In the genomic region with DNA sequence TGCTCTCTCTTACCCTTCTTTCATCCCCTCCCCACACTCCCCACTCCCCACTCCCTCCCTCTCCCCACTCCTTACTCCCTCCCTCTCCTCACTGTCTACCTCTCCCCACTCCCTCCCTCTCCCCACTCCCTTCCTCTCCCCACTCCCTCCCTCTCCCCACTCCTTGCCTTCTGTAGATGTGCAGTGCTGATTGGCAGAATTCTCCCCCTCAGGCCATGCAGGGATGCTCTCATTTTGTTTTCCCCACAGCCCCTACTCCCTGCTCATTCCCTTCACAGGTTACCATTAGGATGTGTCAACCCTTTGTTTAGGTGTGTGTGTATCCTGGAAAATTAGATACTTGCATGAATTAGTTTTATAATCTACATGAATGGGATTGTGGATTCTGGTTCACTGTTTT, we compare ENCODE assay signal across 16 cellular contexts.
A peak's percentile ranks its signal among the peaks of the same experiment; 100 is the strongest.
DNase-seq lines count a peak whose midpoint lies in the region; ATAC-seq and TF ChIP-seq lines count a peak whose summit lies in the region.
"Had no signal": no experiment of that assay in that cellular context is flagged by ENCODE, and none has a peak within 500 bp of the region (broad histone marks: within the 10 kb centered on the region; RNA-seq: fewer than 3 reads in every experiment).

No MANE protein-coding gene starts in this region.

- H3K4me3 Mint-ChIP-seq in T-helper 17 cell = no peak overlapping the region
- H3K4me3 Mint-ChIP-seq in effector memory CD8-positive, alpha-beta T cell = no peak overlapping the region
- no peak overlapping the region for H3K4me3 Mint-ChIP-seq in stimulated activated memory B cell treated with anti-CD40 and anti-IgM and Interleukin-4, amounts not matched to agents 10 μg/mL and 1 μg/mL and 100 μg/mL, for 72 hours
- H3K4me3 Mint-ChIP-seq in activated CD8-positive, alpha-beta T cell treated with anti-CD3 and anti-CD28 coated beads, Interleukin-2, amount 10 ng/mL, durations not matched to agents 7 days and 5 days = no peak overlapping the region
- H3K4me3 Mint-ChIP-seq: CD4-positive, CD25-positive, alpha-beta regulatory T cell had no signal

- intact Hi-C loops in left ventricle myocardium inferior (cut with micrococcal nuclease) = no loop called here
- intact Hi-C loops in Right ventricle myocardium superior (cut with DNase I) = no loop called here

- peaks cover 83% of the 10 kb centered on the region for H3K4me1 ChIP-seq in left ventricle myocardium inferior

- no peaks in the 10 kb centered on the region for H3K27me3 Mint-ChIP-seq in T-helper 17 cell
- H3K27me3 Mint-ChIP-seq in effector memory CD8-positive, alpha-beta T cell = no peaks in the 10 kb centered on the region
- H3K27me3 Mint-ChIP-seq in stimulated activated memory B cell treated with anti-CD40 and anti-IgM and Interleukin-4, amounts not matched to agents 10 μg/mL and 1 μg/mL and 100 μg/mL, for 72 hours = no peaks in the 10 kb centered on the region
- H3K27me3 Mint-ChIP-seq in activated CD8-positive, alpha-beta T cell treated with anti-CD3 and anti-CD28 coated beads, Interleukin-2, amount 10 ng/mL, durations not matched to agents 7 days and 5 days (ENCODE audit: low read depth) = peaks cover under 1% of the 10 kb centered on the region

- DNase-seq in left ventricle myocardium inferior = no peak
- no peak for DNase-seq in Right ventricle myocardium superior
- DNase-seq in T-helper 17 cell = no peak
- no peak for DNase-seq in effector memory CD8-positive, alpha-beta T cell
- DNase-seq in activated CD4-positive, CD25-positive, alpha-beta regulatory T cell (lab: John Stamatoyannopoulos, UW) = no peak
- no peak for DNase-seq in activated CD8-positive, alpha-beta T cell treated with anti-CD3 and anti-CD28 coated beads, Interleukin-2, amount 10 ng/mL, durations not matched to agents 7 days and 5 days
- DNase-seq: ACHN; Calu3; CD4-positive, CD25-positive, alpha-beta regulatory T cell; DMS 273 treated with DMSO at 0.1 percent for 48 hours; GM23248; H7 had no signal

- no peaks in the 10 kb centered on the region for H3K9me3 Mint-ChIP-seq in effector memory CD8-positive, alpha-beta T cell
- H3K9me3 Mint-ChIP-seq in stimulated activated memory B cell treated with anti-CD40 and anti-IgM and Interleukin-4, amounts not matched to agents 10 μg/mL and 1 μg/mL and 100 μg/mL, for 72 hours = no peaks in the 10 kb centered on the region
- H3K9me3 Mint-ChIP-seq in activated CD8-positive, alpha-beta T cell treated with anti-CD3 and anti-CD28 coated beads, Interleukin-2, amount 10 ng/mL, durations not matched to agents 7 days and 5 days (ENCODE audit: insufficient read depth) = no peaks in the 10 kb centered on the region
- H3K9me3 Mint-ChIP-seq: CD4-positive, CD25-positive, alpha-beta regulatory T cell had no signal

- H3K4me1 Mint-ChIP-seq in T-helper 17 cell = peaks cover 23% of the 10 kb centered on the region
- H3K4me1 Mint-ChIP-seq in effector memory CD8-positive, alpha-beta T cell (ENCODE audit: low read depth in 2 of 2) = peaks cover 7 to 12% of the 10 kb centered on the region in 2 donors
- H3K4me1 Mint-ChIP-seq in stimulated activated memory B cell treated with anti-CD40 and anti-IgM and Interleukin-4, amounts not matched to agents 10 μg/mL and 1 μg/mL and 100 μg/mL, for 72 hours = peaks cover 33% of the 10 kb centered on the region
- H3K4me1 Mint-ChIP-seq in activated CD8-positive, alpha-beta T cell treated with anti-CD3 and anti-CD28 coated beads, Interleukin-2, amount 10 ng/mL, durations not matched to agents 7 days and 5 days (ENCODE audit: low read depth) = peaks cover 18% of the 10 kb centered on the region

- POLR2A ChIA-PET in activated CD8-positive, alpha-beta T cell treated with anti-CD3 and anti-CD28 coated beads, Interleukin-2, amount 10 ng/mL, durations not matched to agents 7 days and 5 days (lab: Charles Lee) = no interaction called here

- no peak overlapping the region for H3K4me3 ChIP-seq in left ventricle myocardium inferior
- H3K4me3 ChIP-seq: BLaER1 treated with 17β-estradiol and CSF1 and Interleukin-3, amounts not matched to agents 10 nM and 100 nM; GM12878; GM23248 had no signal

- no peaks in the 10 kb centered on the region for H3K36me3 ChIP-seq in left ventricle myocardium inferior

- TF ChIP-seq CTCF in left ventricle myocardium inferior (IDR thresholded peaks at IDR 0.05; ENCODE audit: borderline replicate concordance) = no peak

- CTCF ChIA-PET in activated CD8-positive, alpha-beta T cell treated with anti-CD3 and anti-CD28 coated beads, Interleukin-2, amount 10 ng/mL, durations not matched to agents 7 days and 5 days (lab: Charles Lee) = interaction anchor here (1.1 to 1.3 kb wide), 2 partner anchors 16 to 162 kb away, joined by 3 read pairs; no protein-coding TSS in a partner anchor

- peaks cover 5% of the 10 kb centered on the region for H3K9me3 ChIP-seq in left ventricle myocardium inferior (replicated peaks)
- no peaks in the 10 kb centered on the region for H3K9me3 ChIP-seq in T-helper 17 cell (ENCODE audit: control insufficient read depth, low read length, poor library complexity, severe bottlenecking)

- peaks cover 1% of the 10 kb centered on the region for H3K36me3 Mint-ChIP-seq in T-helper 17 cell (ENCODE audit: low read depth)
- no peaks in the 10 kb centered on the region for H3K36me3 Mint-ChIP-seq in effector memory CD8-positive, alpha-beta T cell (ENCODE audit: insufficient read depth)
- no peaks in the 10 kb centered on the region for H3K36me3 Mint-ChIP-seq in stimulated activated memory B cell treated with anti-CD40 and anti-IgM and Interleukin-4, amounts not matched to agents 10 μg/mL and 1 μg/mL and 100 μg/mL, for 72 hours
- peaks cover 4% of the 10 kb centered on the region for H3K36me3 Mint-ChIP-seq in activated CD8-positive, alpha-beta T cell treated with anti-CD3 and anti-CD28 coated beads, Interleukin-2, amount 10 ng/mL, durations not matched to agents 7 days and 5 days (ENCODE audit: low read depth)
- H3K36me3 Mint-ChIP-seq: CD4-positive, CD25-positive, alpha-beta regulatory T cell had no signal

- peak overlapping the region; percentile 70 for H3K27ac Mint-ChIP-seq in T-helper 17 cell
- H3K27ac Mint-ChIP-seq in effector memory CD8-positive, alpha-beta T cell = peak overlapping the region; percentile 0 to 70
- H3K27ac Mint-ChIP-seq in stimulated activated memory B cell treated with anti-CD40 and anti-IgM and Interleukin-4, amounts not matched to agents 10 μg/mL and 1 μg/mL and 100 μg/mL, for 72 hours = peak overlapping the region; percentile 15
- H3K27ac Mint-ChIP-seq in activated CD8-positive, alpha-beta T cell treated with anti-CD3 and anti-CD28 coated beads, Interleukin-2, amount 10 ng/mL, durations not matched to agents 7 days and 5 days = no peak overlapping the region

- H3K27ac ChIP-seq in left ventricle myocardium inferior (replicated peaks) = peak overlapping the region; percentile 61
- H3K27ac ChIP-seq: BLaER1 treated with 17β-estradiol and CSF1 and Interleukin-3, amounts not matched to agents 10 nM and 100 nM; GM23248 had no signal

- H3K27me3 ChIP-seq in left ventricle myocardium inferior (ENCODE audit: low read depth) = no peaks in the 10 kb centered on the region
- H3K27me3 ChIP-seq: BLaER1 treated with 17β-estradiol and CSF1 and Interleukin-3, amounts not matched to agents 10 nM and 100 nM had no signal

- ATAC-seq in Right ventricle myocardium superior (ENCODE audit: poor library complexity) = no peak
- no peak for ATAC-seq in T-helper 17 cell
- ATAC-seq in effector memory CD8-positive, alpha-beta T cell (replicated peaks) = no peak
- ATAC-seq in stimulated activated memory B cell treated with anti-CD40 and anti-IgM and Interleukin-4, amounts not matched to agents 10 μg/mL and 1 μg/mL and 100 μg/mL, for 72 hours = no peak
- no peak for ATAC-seq in HG02885 (IDR thresholded peaks at IDR 0.05; ENCODE audit: poor library complexity, unreplicated experiment)
- ATAC-seq in activated CD8-positive, alpha-beta T cell treated with anti-CD3 and anti-CD28 coated beads, Interleukin-2, amount 10 ng/mL, durations not matched to agents 7 days and 5 days = no peak
- ATAC-seq: GM12878 had no signal
